ENCODE assay signal across 1 cellular context in the genomic region with DNA sequence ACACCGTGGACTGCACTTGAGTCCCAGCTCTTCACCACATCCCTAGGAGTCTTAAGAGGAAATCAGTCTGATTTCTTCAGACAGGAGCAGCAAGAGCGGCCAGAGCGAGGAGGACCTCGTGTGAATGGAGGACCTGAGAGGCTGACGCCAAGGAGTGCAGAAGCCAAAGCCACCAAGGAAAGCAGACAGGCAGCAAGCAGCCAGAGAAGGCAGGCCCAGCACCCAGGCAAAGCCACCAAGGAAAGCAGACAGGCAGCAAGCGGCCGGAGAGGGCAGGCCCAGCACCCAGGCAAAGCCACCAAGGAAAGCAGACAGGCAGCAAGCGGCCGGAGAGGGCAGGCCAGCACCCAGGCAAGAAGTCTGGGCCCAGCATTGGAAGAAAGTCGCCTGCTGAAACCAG.
TF ChIP-seq lines count a peak whose summit lies in the region.

No MANE protein-coding gene starts in this region.

TF ChIP-seq in HepG2, 621 proteins besides CTCF, POLR2A, EP300 and RAD21:
- TF ChIP-seq, protein P1, sequence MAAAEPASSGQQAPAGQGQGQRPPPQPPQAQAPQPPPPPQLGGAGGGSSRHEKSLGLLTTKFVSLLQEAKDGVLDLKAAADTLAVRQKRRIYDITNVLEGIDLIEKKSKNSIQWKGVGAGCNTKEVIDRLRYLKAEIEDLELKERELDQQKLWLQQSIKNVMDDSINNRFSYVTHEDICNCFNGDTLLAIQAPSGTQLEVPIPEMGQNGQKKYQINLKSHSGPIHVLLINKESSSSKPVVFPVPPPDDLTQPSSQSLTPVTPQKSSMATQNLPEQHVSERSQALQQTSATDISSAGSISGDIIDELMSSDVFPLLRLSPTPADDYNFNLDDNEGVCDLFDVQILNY (CRISPR knock-in tag; conservative IDR thresholded peaks at IDR 0.05), result no peak
- TF ChIP-seq TMF1 (CRISPR knock-in tag; IDR thresholded peaks at IDR 0.05; ENCODE audit: low read depth), result no peak
- no peak for TF ChIP-seq ADNP (CRISPR knock-in tag; IDR thresholded peaks at IDR 0.05)
- TF ChIP-seq, protein P2, sequence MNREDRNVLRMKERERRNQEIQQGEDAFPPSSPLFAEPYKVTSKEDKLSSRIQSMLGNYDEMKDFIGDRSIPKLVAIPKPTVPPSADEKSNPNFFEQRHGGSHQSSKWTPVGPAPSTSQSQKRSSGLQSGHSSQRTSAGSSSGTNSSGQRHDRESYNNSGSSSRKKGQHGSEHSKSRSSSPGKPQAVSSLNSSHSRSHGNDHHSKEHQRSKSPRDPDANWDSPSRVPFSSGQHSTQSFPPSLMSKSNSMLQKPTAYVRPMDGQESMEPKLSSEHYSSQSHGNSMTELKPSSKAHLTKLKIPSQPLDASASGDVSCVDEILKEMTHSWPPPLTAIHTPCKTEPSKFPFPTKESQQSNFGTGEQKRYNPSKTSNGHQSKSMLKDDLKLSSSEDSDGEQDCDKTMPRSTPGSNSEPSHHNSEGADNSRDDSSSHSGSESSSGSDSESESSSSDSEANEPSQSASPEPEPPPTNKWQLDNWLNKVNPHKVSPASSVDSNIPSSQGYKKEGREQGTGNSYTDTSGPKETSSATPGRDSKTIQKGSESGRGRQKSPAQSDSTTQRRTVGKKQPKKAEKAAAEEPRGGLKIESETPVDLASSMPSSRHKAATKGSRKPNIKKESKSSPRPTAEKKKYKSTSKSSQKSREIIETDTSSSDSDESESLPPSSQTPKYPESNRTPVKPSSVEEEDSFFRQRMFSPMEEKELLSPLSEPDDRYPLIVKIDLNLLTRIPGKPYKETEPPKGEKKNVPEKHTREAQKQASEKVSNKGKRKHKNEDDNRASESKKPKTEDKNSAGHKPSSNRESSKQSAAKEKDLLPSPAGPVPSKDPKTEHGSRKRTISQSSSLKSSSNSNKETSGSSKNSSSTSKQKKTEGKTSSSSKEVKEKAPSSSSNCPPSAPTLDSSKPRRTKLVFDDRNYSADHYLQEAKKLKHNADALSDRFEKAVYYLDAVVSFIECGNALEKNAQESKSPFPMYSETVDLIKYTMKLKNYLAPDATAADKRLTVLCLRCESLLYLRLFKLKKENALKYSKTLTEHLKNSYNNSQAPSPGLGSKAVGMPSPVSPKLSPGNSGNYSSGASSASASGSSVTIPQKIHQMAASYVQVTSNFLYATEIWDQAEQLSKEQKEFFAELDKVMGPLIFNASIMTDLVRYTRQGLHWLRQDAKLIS (CRISPR knock-in tag; IDR thresholded peaks at IDR 0.05), result no peak
- 0 out of 2 replicates have a peak, but pooled peaks have one; percentile 34 for TF ChIP-seq ESRRA (CRISPR knock-in tag; IDR thresholded peaks at IDR 0.05; ENCODE audit: low read depth)
- TF ChIP-seq, protein P3, sequence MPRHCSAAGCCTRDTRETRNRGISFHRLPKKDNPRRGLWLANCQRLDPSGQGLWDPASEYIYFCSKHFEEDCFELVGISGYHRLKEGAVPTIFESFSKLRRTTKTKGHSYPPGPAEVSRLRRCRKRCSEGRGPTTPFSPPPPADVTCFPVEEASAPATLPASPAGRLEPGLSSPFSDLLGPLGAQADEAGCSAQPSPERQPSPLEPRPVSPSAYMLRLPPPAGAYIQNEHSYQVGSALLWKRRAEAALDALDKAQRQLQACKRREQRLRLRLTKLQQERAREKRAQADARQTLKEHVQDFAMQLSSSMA (CRISPR knock-in tag; IDR thresholded peaks at IDR 0.05), result no peak
- TF ChIP-seq ZNF382 (CRISPR knock-in tag; IDR thresholded peaks at IDR 0.05; ENCODE audit: borderline replicate concordance), result no peak
- no peak for TF ChIP-seq NPAS2 (CRISPR knock-in tag; IDR thresholded peaks at IDR 0.05; ENCODE audit: borderline replicate concordance)
- peak; percentile 70; the same call in 1 of the 2 replicates for TF ChIP-seq ZC3H13 (CRISPR knock-in tag; IDR thresholded peaks at IDR 0.05)
